ENCODE assay signal across 16 cellular contexts in the genomic region with DNA sequence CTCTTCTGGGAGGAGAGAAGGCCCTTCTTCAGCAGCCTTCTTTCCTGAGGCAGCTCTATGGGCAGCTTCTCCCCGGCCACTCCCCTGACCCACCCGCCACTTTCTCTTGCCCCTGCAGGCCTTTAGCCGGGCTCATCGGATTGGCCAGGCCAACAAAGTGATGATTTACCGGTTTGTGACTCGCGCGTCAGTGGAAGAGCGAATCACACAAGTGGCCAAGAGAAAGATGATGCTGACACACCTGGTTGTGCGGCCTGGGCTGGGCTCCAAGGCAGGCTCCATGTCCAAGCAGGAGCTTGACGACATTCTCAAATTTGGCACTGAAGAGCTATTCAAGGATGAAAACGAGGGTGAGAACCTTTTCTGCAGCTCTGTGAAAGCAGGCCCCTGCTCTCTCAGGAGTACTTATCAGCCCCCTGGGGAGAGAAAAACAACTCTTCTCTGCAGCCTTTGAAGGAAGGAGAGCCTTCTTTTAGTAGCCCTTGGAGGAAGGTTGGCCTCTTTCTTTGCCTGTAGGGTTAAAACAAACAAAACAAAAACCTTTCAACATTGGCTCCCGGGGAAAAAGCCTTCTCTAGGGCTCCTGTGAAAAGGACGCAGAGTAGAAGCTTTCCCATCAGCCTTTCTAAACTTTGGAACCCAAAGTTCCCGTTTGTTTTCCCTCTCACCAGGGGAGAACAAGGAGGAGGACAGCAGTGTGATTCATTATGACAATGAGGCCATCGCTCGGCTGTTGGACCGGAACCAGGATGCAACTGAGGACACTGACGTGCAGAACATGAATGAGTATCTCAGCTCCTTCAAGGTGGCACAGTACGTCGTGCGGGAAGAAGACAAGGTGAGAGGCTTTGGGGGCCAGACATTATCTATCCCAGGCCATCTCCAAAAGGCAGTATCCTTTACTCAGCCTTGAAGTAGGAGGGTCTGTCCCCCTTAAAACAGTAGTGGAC. TPM values are rescaled to one million over a fixed set of nuclear protein-coding genes. Genes with fewer than 3 reads are reported as not detected.
DNase-seq lines count a peak whose midpoint lies in the region; ATAC-seq, FAIRE-seq and TF ChIP-seq lines count a peak whose summit lies in the region.
"Had no signal": no experiment of that assay in that cellular context is flagged by ENCODE, and none has a peak within 500 bp of the region (broad histone marks: within the 10 kb centered on the region; RNA-seq: fewer than 3 reads in every experiment).

No MANE protein-coding gene starts in this region.

- H3K36me3 ChIP-seq in CD4-positive, CD25-positive, alpha-beta regulatory T cell (ENCODE audit: control insufficient read depth, insufficient read depth, low read length), result peaks cover 99% of the 10 kb centered on the region
- H3K36me3 ChIP-seq in Peyer's patch, result peaks cover 0 to 98% (median 0%) of the 10 kb centered on the region in 3 donors

- H3K4me1 Mint-ChIP-seq in CD4-positive, CD25-positive, alpha-beta regulatory T cell, result peaks cover 0 to 3% (median 1%) of the 10 kb centered on the region in 4 donors

- no peaks in the 10 kb centered on the region for H3K9me3 Mint-ChIP-seq in CD4-positive, CD25-positive, alpha-beta regulatory T cell

- no peak overlapping the region for H3K27ac ChIP-seq in CD4-positive, CD25-positive, alpha-beta regulatory T cell (ENCODE audit: insufficient read depth, low read length, poor library complexity, severe bottlenecking)
- H3K27ac ChIP-seq in angular gyrus (ENCODE audit: low read depth, low read length) (peak overlapping the region; percentile 60), Peyer's patch (no peak overlapping the region)
- H3K27ac ChIP-seq: epithelial cell of prostate, heart right ventricle, pancreas had no signal

- no peaks in the 10 kb centered on the region for H3K27me3 Mint-ChIP-seq in CD4-positive, CD25-positive, alpha-beta regulatory T cell

- H3K27ac Mint-ChIP-seq in CD4-positive, CD25-positive, alpha-beta regulatory T cell, result peak overlapping the region; percentile 34 to 84 (median 70)

- no peak for TF ChIP-seq POLR2A in Peyer's patch (IDR thresholded peaks at IDR 0.05)

- FAIRE-seq in HTR-8/SVneo (lab: Jason Lieb, UNC), result peak; percentile 40
- FAIRE-seq: pancreas had no signal

- DNase-seq in CD4-positive, CD25-positive, alpha-beta regulatory T cell, result no peak
- DNase-seq in HTR-8/SVneo (ENCODE audit: insufficient read length, low spot score), result no peak
- no peak for DNase-seq in COLO668 (lab: John Stamatoyannopoulos, UW; ENCODE audit: unreplicated experiment)
- DNase-seq in COR-L47 (lab: John Stamatoyannopoulos, UW), result no peak
- no peak for DNase-seq in Peyer's patch
- DNase-seq in DMS53 treated with DMSO at 0.1 percent for 48 hours (lab: John Stamatoyannopoulos, UW; ENCODE audit: unreplicated experiment), result no peak
- DNase-seq: activated gamma-delta T cell; heart right ventricle; left cardiac atrium; mucosa of descending colon; NCI-H446; pancreas; stimulated activated naive CD8-positive, alpha-beta T cell treated with anti-CD3 and anti-CD28 coated beads, Interleukin-15, Interleukin-2, amounts not matched to agents 100 U/mL and 50 U/mL, for 24 hours had no signal

- H3K4me3 ChIP-seq in CD4-positive, CD25-positive, alpha-beta regulatory T cell (ENCODE audit: low read depth, low read length), result no peak overlapping the region
- H3K4me3 ChIP-seq in Peyer's patch, result no peak overlapping the region
- H3K4me3 ChIP-seq: heart right ventricle, mucosa of descending colon, pancreas had no signal

- no peaks in the 10 kb centered on the region for H3K9me3 ChIP-seq in CD4-positive, CD25-positive, alpha-beta regulatory T cell (ENCODE audit: control insufficient read depth in 2 of 2, low read length in 2 of 2)
- H3K9me3 ChIP-seq in Peyer's patch, result no peaks in the 10 kb centered on the region
- H3K9me3 ChIP-seq: heart right ventricle, mucosa of descending colon, pancreas had no signal

- H3K4me3 Mint-ChIP-seq in CD4-positive, CD25-positive, alpha-beta regulatory T cell, result no peak overlapping the region

- no peaks in the 10 kb centered on the region for H3K27me3 ChIP-seq in CD4-positive, CD25-positive, alpha-beta regulatory T cell (ENCODE audit: control insufficient read depth, insufficient read depth, low read length)
- no peaks in the 10 kb centered on the region for H3K27me3 ChIP-seq in Peyer's patch
- H3K27me3 ChIP-seq: heart right ventricle, pancreas had no signal

- ATAC-seq in CD4-positive, CD25-positive, alpha-beta regulatory T cell (ENCODE audit: low read depth in 2 of 2), result no peak
- peak; percentile 49 for ATAC-seq in esophagus mucosa
- ATAC-seq: heart right ventricle; left cardiac atrium; mucosa of descending colon; pancreas; stimulated activated naive CD8-positive, alpha-beta T cell treated with anti-CD3 and anti-CD28 coated beads, Interleukin-15, Interleukin-2, amounts not matched to agents 100 U/mL and 50 U/mL, for 24 hours had no signal

- H3K36me3 Mint-ChIP-seq in CD4-positive, CD25-positive, alpha-beta regulatory T cell, result peaks cover 62% of the 10 kb centered on the region

- TF ChIP-seq CTCF in Peyer's patch (IDR thresholded peaks at IDR 0.05), result no peak

- no peaks in the 10 kb centered on the region for H3K4me1 ChIP-seq in CD4-positive, CD25-positive, alpha-beta regulatory T cell (ENCODE audit: control insufficient read depth, insufficient read depth, low read length, poor library complexity, severe bottlenecking)
- no peaks in the 10 kb centered on the region for H3K4me1 ChIP-seq in Peyer's patch
- H3K4me1 ChIP-seq: heart right ventricle, pancreas had no signal

RNA-seq across cellular contexts. Expression of gene RNF227, which starts 12.7 kb away (rescaled TPM):
- total RNA-seq in CD4-positive, CD25-positive, alpha-beta regulatory T cell, result 2.4 TPM
- polyA plus RNA-seq in CD4-positive, CD25-positive, alpha-beta regulatory T cell, result 1 to 10 TPM in 3 of 4 donors, under 1 TPM in 1; 0.92 to 5.0 (median 2.9) TPM
- total RNA-seq in esophagus mucosa (2.4 TPM), Peyer's patch (1 to 10 TPM in 3 of 4 donors, not detected in 1; 1.2 to 5.1 (median 1.6) TPM)

RNA-seq across cellular contexts. Expression of gene CHD3, which starts 14.8 kb away (rescaled TPM):
- total RNA-seq in CD4-positive, CD25-positive, alpha-beta regulatory T cell, result 273 TPM
- polyA plus RNA-seq in CD4-positive, CD25-positive, alpha-beta regulatory T cell, result 1 to 10 TPM; 5.0 to 9.0 (median 7.2) TPM
- total RNA-seq in esophagus mucosa (50.7 TPM), Peyer's patch (10 to 100 TPM; 36.1 to 99.9 (median 45.1) TPM)

RNA-seq across cellular contexts. Expression of gene KCNAB3, which starts 26.2 kb away (rescaled TPM):
- 8.0 TPM for total RNA-seq in CD4-positive, CD25-positive, alpha-beta regulatory T cell
- polyA plus RNA-seq in CD4-positive, CD25-positive, alpha-beta regulatory T cell, result under 1 TPM in 3 of 4 donors, not detected in 1; 0.06 to 0.33 (median 0.08) TPM
- total RNA-seq in esophagus mucosa, result 0.44 TPM
- 1 to 10 TPM in 3 of 4 donors, under 1 TPM in 1; 0.95 to 5.0 (median 2.7) TPM for total RNA-seq in Peyer's patch

RNA-seq across cellular contexts. Expression of gene TRAPPC1, which starts 28.3 kb away (rescaled TPM):
- total RNA-seq in CD4-positive, CD25-positive, alpha-beta regulatory T cell, result 114 TPM
- polyA plus RNA-seq in CD4-positive, CD25-positive, alpha-beta regulatory T cell, result 100 to 1,000 TPM; 218 to 297 (median 243) TPM
- total RNA-seq in esophagus mucosa (108 TPM), Peyer's patch (10 to 100 TPM; 39.8 to 58.0 (median 45.5) TPM)

RNA-seq across cellular contexts. Expression of gene CNTROB, which starts 28.6 kb away (rescaled TPM):
- 40.9 TPM for total RNA-seq in CD4-positive, CD25-positive, alpha-beta regulatory T cell
- 10 to 100 TPM in 1 of 4 donors, 1 to 10 TPM in 3; 5.0 to 12.3 (median 7.1) TPM for polyA plus RNA-seq in CD4-positive, CD25-positive, alpha-beta regulatory T cell
- total RNA-seq in esophagus mucosa (15.4 TPM), Peyer's patch (100 to 1,000 TPM in 1 of 4 donors, 10 to 100 TPM in 3; 30.5 to 120 (median 45.2) TPM)
